In the genomic region with DNA sequence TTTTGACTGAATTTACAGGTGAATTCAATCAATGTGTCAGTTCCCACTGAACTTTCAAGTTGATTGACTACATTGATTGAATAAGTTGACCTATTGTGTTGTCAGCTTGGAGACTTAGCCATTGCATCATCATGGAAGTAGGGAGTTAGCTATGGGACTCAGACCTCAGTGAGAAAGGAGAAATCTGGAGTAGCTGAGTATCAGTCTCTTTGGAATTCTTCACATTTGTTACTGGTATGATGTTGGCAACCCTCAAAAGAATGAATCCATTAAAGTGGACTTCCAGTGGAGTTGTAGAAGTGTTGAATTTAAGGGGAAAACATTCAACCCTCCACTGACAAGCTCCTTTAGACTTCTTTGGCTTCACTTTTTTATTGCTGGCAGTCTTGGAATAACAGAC, we compare ENCODE assay signal across 25 cellular contexts.
"Had no signal": no experiment of that assay in that cellular context is flagged by ENCODE, and none has a peak within 500 bp of the region (broad histone marks: within the 10 kb centered on the region; RNA-seq: fewer than 3 reads in every experiment).

No MANE protein-coding gene starts in this region.

- DNase-seq: cortex of kidney; effector memory CD8-positive, alpha-beta T cell; erythroblast; esophagus squamous epithelium; glutamatergic neuron; hypothalamus; immature natural killer cell; islet precursor cell; kidney glomerular epithelial cell; left colon; mucosa of descending colon; naive B cell; nucleus accumbens; sigmoid colon; spleen; stimulated activated CD4-positive, alpha-beta T cell treated with anti-CD3 and anti-CD28 coated beads, Interleukin-4, amount 100 ng/mL, for 4 hours; stimulated activated naive CD8-positive, alpha-beta T cell treated with anti-CD3 and anti-CD28 coated beads, Interleukin-15, Interleukin-2, amounts not matched to agents 100 U/mL and 50 U/mL, for 24 hours; substantia nigra; testis; tibial artery had no signal

- H3K9me3 ChIP-seq: esophagus squamous epithelium, mucosa of descending colon, prostate gland, right atrium auricular region, sigmoid colon, spleen, testis, tibial artery had no signal

- H3K27me3 ChIP-seq: esophagus squamous epithelium, right atrium auricular region, sigmoid colon, spleen, testis, tibial artery had no signal

- H3K27ac ChIP-seq: esophagus squamous epithelium, prostate gland, right atrium auricular region, spleen, testis had no signal

- H3K4me3 ChIP-seq: esophagus squamous epithelium, lung, mucosa of descending colon, prostate gland, right atrium auricular region, sigmoid colon, spleen, testis, tibial artery had no signal

- H3K36me3 ChIP-seq: esophagus squamous epithelium, prostate gland, right atrium auricular region, sigmoid colon, spleen, tibial artery had no signal

- ATAC-seq: effector memory CD8-positive, alpha-beta T cell; left colon; mucosa of descending colon; natural killer cell treated with Interleukin-12 subunit alpha and Interleukin-12 subunit beta and Interleukin-15 and Interleukin-18, amount 100 ng/mL, for 72 hours; stimulated activated memory B cell treated with anti-CD40 and anti-IgM and Interleukin-4, amounts not matched to agents 10 μg/mL and 1 μg/mL and 100 μg/mL, for 72 hours; stimulated activated naive CD8-positive, alpha-beta T cell treated with anti-CD3 and anti-CD28 coated beads, Interleukin-15, Interleukin-2, amounts not matched to agents 100 U/mL and 50 U/mL, for 24 hours had no signal

- H3K4me1 ChIP-seq: prostate gland, right atrium auricular region, spleen had no signal
